ENCODE assay signal across 22 cellular contexts in the genomic region with DNA sequence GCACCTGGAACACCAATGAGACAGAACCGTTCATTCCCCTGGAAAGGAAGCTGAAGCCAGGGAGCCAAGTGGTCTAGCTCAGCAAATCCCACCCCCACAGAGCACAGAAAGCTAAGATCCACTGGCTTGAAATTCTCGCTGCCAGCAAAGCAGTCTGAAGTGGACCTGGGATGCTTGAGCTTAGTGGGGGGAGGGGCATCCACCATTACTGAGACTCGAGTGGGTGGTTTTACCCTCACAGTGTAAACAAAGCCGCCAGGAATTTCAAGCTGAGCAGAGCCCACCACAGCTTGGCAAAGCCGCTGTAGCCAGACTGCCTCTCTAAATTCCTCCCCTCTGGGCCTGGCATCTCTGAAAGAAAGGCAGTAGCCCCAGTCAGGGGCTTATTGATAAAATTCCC. TPM values are rescaled to one million over a fixed set of nuclear protein-coding genes. Genes with fewer than 3 reads are reported as not detected.
DNase-seq lines count a peak whose midpoint lies in the region; ATAC-seq lines count a peak whose summit lies in the region.
"Had no signal": no experiment of that assay in that cellular context is flagged by ENCODE, and none has a peak within 500 bp of the region (broad histone marks: within the 10 kb centered on the region; RNA-seq: fewer than 3 reads in every experiment).

No MANE protein-coding gene starts in this region.

- H3K9ac ChIP-seq in BLaER1: peak overlapping the region; percentile 55; the same call in 1 of the 2 replicates
- 0 out of 2 replicates have a peak overlapping the region, but pooled peaks have one; percentile 7 for H3K9ac ChIP-seq in HUES48 (ENCODE audit: low read depth, low read length)

- H3K4me3 ChIP-seq in BLaER1: 0 out of 2 replicates have a peak overlapping the region, but pooled peaks have one; percentile 3
- no peak overlapping the region for H3K4me3 ChIP-seq in HUES48 (ENCODE audit: low read depth, low read length)
- H3K4me3 ChIP-seq in mesodermal cell (ENCODE audit: extremely low read depth, insufficient read depth, low read length, poor library complexity, severe bottlenecking): no peak overlapping the region
- H3K4me3 ChIP-seq: A549, K562 had no signal

- no peak for ATAC-seq in HG02678 (IDR thresholded peaks at IDR 0.05; ENCODE audit: unreplicated experiment)
- ATAC-seq: A549, K562, PC-3 had no signal

- no peaks in the 10 kb centered on the region for H4K20me1 ChIP-seq in BLaER1

- H3K9me3 ChIP-seq in BLaER1: peaks cover 55% of the 10 kb centered on the region
- H3K9me3 ChIP-seq in HUES48 (ENCODE audit: control insufficient read depth, insufficient read depth, low read length): no peaks in the 10 kb centered on the region
- H3K9me3 ChIP-seq in mesodermal cell (ENCODE audit: control insufficient read depth, low read length): no peaks in the 10 kb centered on the region
- H3K9me3 ChIP-seq: A549 had no signal

- peak overlapping the region; percentile 84 for H3K4me2 ChIP-seq in BLaER1
- H3K4me2 ChIP-seq: A549 had no signal

- no peaks in the 10 kb centered on the region for H3K27me3 ChIP-seq in BLaER1
- no peaks in the 10 kb centered on the region for H3K27me3 ChIP-seq in HUES48 (ENCODE audit: control insufficient read depth, insufficient read depth, low read length)

- DNase-seq in astrocyte of the hippocampus (ENCODE audit: low read depth, low spot score) (peak; percentile 43), SW480 (ENCODE audit: low spot score) (no peak), hepatic stellate cell (ENCODE audit: low spot score) (no peak)
- DNase-seq: DMS153; DND-41; Kasumi-1; NCI-H1092 treated with DMSO at 0.1 percent for 48 hours; NCI-H2081; NCI-H2171 treated with DMSO at 0.1 percent for 48 hours; NCI-H345; NCI-H510A treated with DMSO at 0.1 percent for 48 hours; NCI-H82; NK-92 treated with Interleukin-12 subunit alpha and Interleukin-12 subunit beta, amount 100 ng/mL, for 24 hours; PC-3; SHP77; T-helper 1 cell had no signal

- H3K4me1 ChIP-seq in BLaER1 (peaks cover 52% of the 10 kb centered on the region), HUES48 (ENCODE audit: control insufficient read depth, insufficient read depth, low read length) (0 out of 2 replicates have a peak, but pooled peaks cover 6% of the 10 kb centered on the region), mesodermal cell (ENCODE audit: control insufficient read depth, insufficient read depth, low read length, poor library complexity, severe bottlenecking) (peaks cover 13% of the 10 kb centered on the region)
- H3K4me1 ChIP-seq: A549 had no signal

- H3K27ac ChIP-seq in BLaER1: peak overlapping the region; percentile 76
- peak overlapping the region; percentile 20 for H3K27ac ChIP-seq in HUES48 (ENCODE audit: low read depth, low read length)
- peak overlapping the region; percentile 16 for H3K27ac ChIP-seq in mesodermal cell (ENCODE audit: low read depth, low read length, severe bottlenecking)
- H3K27ac ChIP-seq: A549 had no signal

- WGBS in mesodermal cell (ENCODE audit: insufficient coverage in 2 of 2), 2 experiments: 29 to 52% methylated on average over 3 of the region's 5 CpGs

- H3K36me3 ChIP-seq in BLaER1 (peaks cover 66% of the 10 kb centered on the region), HUES48 (ENCODE audit: control insufficient read depth, insufficient read depth, low read length) (no peaks in the 10 kb centered on the region), mesodermal cell (ENCODE audit: control insufficient read depth, insufficient read depth, low read length) (no peaks in the 10 kb centered on the region)

RNA-seq across cellular contexts. Expression of a gene that starts 53.1 kb away (rescaled TPM):
- polyA plus RNA-seq in mesodermal cell (2013, experiment 1 of 2): 8.0 TPM
- polyA plus RNA-seq in mesodermal cell (2013, experiment 2 of 2): 9.5 TPM

Comparison
In these comparisons a context has a peak if more than half of its experiments do, and no peak if none do; other contexts are left out.
1. H3K27ac ChIP-seq: peak in every context shown above with its lines; median percentile 76 in BLaER1; 20 in HUES48; 16 in mesodermal cell.